In the genomic region with DNA sequence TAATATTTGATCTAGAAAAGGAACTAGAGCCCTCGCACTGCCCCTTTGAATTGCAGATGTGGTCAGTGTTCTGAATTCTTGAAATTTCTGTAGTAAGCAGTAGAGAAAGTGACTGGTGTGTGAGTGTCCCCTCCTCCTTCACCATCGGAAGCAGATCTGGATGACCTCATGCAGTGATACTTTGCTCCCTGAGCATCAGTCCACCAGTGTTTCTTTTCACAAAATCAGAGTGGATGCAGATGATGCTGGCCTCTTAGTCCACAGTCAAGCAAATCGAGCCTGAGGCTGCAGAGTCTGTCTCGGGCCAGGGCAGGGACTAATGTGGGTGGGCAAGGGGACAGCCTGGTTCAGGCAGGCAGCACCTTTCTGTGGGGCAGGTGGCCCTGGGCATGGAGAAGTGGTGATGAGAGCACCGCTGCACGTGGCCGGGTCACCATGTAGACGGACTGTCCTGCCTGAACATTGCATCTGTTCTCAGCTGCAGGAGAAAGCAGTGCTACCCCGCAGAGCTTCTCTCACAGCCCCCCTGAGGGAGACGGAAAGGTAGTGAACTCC, we compare ENCODE assay signal across 27 cellular contexts. TPM values are rescaled to one million over a fixed set of nuclear protein-coding genes. Genes with fewer than 3 reads are reported as not detected.
DNase-seq lines count a peak whose midpoint lies in the region; ATAC-seq, FAIRE-seq and TF ChIP-seq lines count a peak whose summit lies in the region.
"Had no signal": no experiment of that assay in that cellular context is flagged by ENCODE, and none has a peak within 500 bp of the region (broad histone marks: within the 10 kb centered on the region; RNA-seq: fewer than 3 reads in every experiment).

No MANE protein-coding gene starts in this region.

- H3K27ac Mint-ChIP-seq in activated CD8-positive, alpha-beta memory T cell treated with anti-CD3 and anti-CD28 coated beads, Interleukin-2, amount 10 ng/mL, durations not matched to agents 7 days and 5 days = peak overlapping the region; percentile 43
- peak overlapping the region; percentile 29 for H3K27ac Mint-ChIP-seq in T-helper 17 cell
- H3K27ac Mint-ChIP-seq: activated naive CD8-positive, alpha-beta T cell treated with anti-CD3 and anti-CD28 coated beads for 36 hours; CD4-positive, alpha-beta T cell; nephron; stimulated activated memory B cell treated with anti-CD40 and anti-IgM and Interleukin-4, amounts not matched to agents 10 μg/mL and 1 μg/mL and 100 μg/mL, for 72 hours had no signal

- CTCF ChIA-PET in activated CD8-positive, alpha-beta memory T cell treated with anti-CD3 and anti-CD28 coated beads, Interleukin-2, amount 10 ng/mL, durations not matched to agents 7 days and 5 days (lab: Charles Lee) = interaction anchor here (0.8 to 2.5 kb wide), 3 partner anchors 40 to 376 kb away, joined by 3 to 6 read pairs (median 3); no protein-coding TSS in a partner anchor
- CTCF ChIA-PET in endothelial cell of umbilical vein (lab: Charles Lee) = interaction anchor here (0.7 to 1.6 kb wide), 4 partner anchors 9 to 350 kb away, joined by 3 to 7 read pairs (median 4); no protein-coding TSS in a partner anchor

- H3K36me3 Mint-ChIP-seq in activated CD8-positive, alpha-beta memory T cell treated with anti-CD3 and anti-CD28 coated beads, Interleukin-2, amount 10 ng/mL, durations not matched to agents 7 days and 5 days = peaks cover 85% of the 10 kb centered on the region
- peaks cover 3% of the 10 kb centered on the region for H3K36me3 Mint-ChIP-seq in T-helper 17 cell (ENCODE audit: low read depth)

- H3K79me2 ChIP-seq in endothelial cell of umbilical vein (ENCODE audit: control insufficient read depth, insufficient read depth, low read length) = peaks cover 81% of the 10 kb centered on the region

- H3K4me3 Mint-ChIP-seq in activated CD8-positive, alpha-beta memory T cell treated with anti-CD3 and anti-CD28 coated beads, Interleukin-2, amount 10 ng/mL, durations not matched to agents 7 days and 5 days = no peak overlapping the region
- H3K4me3 Mint-ChIP-seq in T-helper 17 cell = no peak overlapping the region
- H3K4me3 Mint-ChIP-seq: activated CD4-positive, alpha-beta memory T cell treated with anti-CD3 and anti-CD28 coated beads, Interleukin-2, amount 10 ng/mL, durations not matched to agents 7 days and 5 days; activated naive CD8-positive, alpha-beta T cell treated with anti-CD3 and anti-CD28 coated beads for 36 hours; CD4-positive, alpha-beta T cell; nephron; stimulated activated memory B cell treated with anti-CD40 and anti-IgM and Interleukin-4, amounts not matched to agents 10 μg/mL and 1 μg/mL and 100 μg/mL, for 72 hours had no signal

- H2AFZ ChIP-seq in endothelial cell of umbilical vein (ENCODE audit: low read depth, low read length) = no peak overlapping the region

- peaks cover 56% of the 10 kb centered on the region for H3K4me1 Mint-ChIP-seq in activated CD8-positive, alpha-beta memory T cell treated with anti-CD3 and anti-CD28 coated beads, Interleukin-2, amount 10 ng/mL, durations not matched to agents 7 days and 5 days
- H3K4me1 Mint-ChIP-seq in T-helper 17 cell = peaks cover 21% of the 10 kb centered on the region

- peaks cover 10 to 45% of the 10 kb centered on the region in 2 experiments for H3K36me3 ChIP-seq in endothelial cell of umbilical vein (ENCODE audit: control insufficient read depth in 2 of 2, extremely low read depth in 1 of 2, insufficient read depth in 2 of 2, low read length in 2 of 2)
- peaks cover 0 to 42% of the 10 kb centered on the region in 2 donors for H3K36me3 ChIP-seq in adrenal gland (replicated peaks in 1 of 2)

- H3K4me1 ChIP-seq in endothelial cell of umbilical vein (ENCODE audit: control insufficient read depth, extremely low read depth, insufficient read depth, low read length) = peaks cover 22% of the 10 kb centered on the region
- peaks cover 17 to 31% of the 10 kb centered on the region in 2 donors for H3K4me1 ChIP-seq in adrenal gland (replicated peaks in 1 of 2)

- intact Hi-C loops in endothelial cell of umbilical vein (cut with micrococcal nuclease) (no loop called here), posterior vena cava (cut with DNase I) (no loop called here), adrenal gland (cut with DNase I) (no loop called here)

- DNase-seq in activated CD8-positive, alpha-beta memory T cell treated with anti-CD3 and anti-CD28 coated beads, Interleukin-2, amount 10 ng/mL, durations not matched to agents 7 days and 5 days = peak; percentile 22
- no peak for DNase-seq in activated CD8-positive, alpha-beta memory T cell treated with anti-CD3 and anti-CD28 coated beads, Interleukin-2, amount 50 U/mL, for 48 hours
- DNase-seq in T-helper 17 cell (no peak), endothelial cell of umbilical vein (ENCODE audit: low read depth, low spot score) (no peak), posterior vena cava (ENCODE audit: low spot score) (peak; percentile 49), adrenal gland (no peak), hepatic stellate cell (ENCODE audit: low spot score) (no peak), NCI-H1105 (lab: John Stamatoyannopoulos, UW) (no peak)
- DNase-seq: 8988T; activated CD4-positive, alpha-beta memory T cell treated with anti-CD3 and anti-CD28 coated beads, Interleukin-2, amount 10 ng/mL, durations not matched to agents 7 days and 5 days; activated CD4-positive, CD25-positive, alpha-beta regulatory T cell treated with anti-CD3 and anti-CD28 coated beads, Interleukin-2, amount 50 U/mL, for 72 hours; activated effector memory CD4-positive, alpha-beta T cell treated with anti-CD3 and anti-CD28 coated beads, Interleukin-2, amount 50 U/mL, for 16 hours; activated naive CD8-positive, alpha-beta T cell treated with anti-CD3 and anti-CD28 coated beads for 36 hours; CD4-positive, alpha-beta T cell; H7; kidney; lower lobe of right lung; NCI-H1105 treated with DMSO at 0.1 percent for 48 hours; NCI-H2029; NCI-H69; SJCRH30; stimulated activated CD4-positive, alpha-beta T cell treated with anti-CD3 and anti-CD28 coated beads, Interleukin-4, amount 100 ng/mL, for 4 hours had no signal

- H3K9me3 ChIP-seq in T-helper 17 cell (ENCODE audit: control insufficient read depth, low read length, poor library complexity, severe bottlenecking) (no peaks in the 10 kb centered on the region), endothelial cell of umbilical vein (replicated peaks; ENCODE audit: control insufficient read depth, insufficient read depth, low read length) (no peaks in the 10 kb centered on the region), adrenal gland (replicated peaks in 1 of 3) (no peaks in the 10 kb centered on the region)
- H3K9me3 ChIP-seq: lower lobe of right lung, Peyer's patch, SJCRH30 had no signal

- TF ChIP-seq CTCF in endothelial cell of umbilical vein (IDR thresholded peaks at IDR 0.05; ENCODE audit: extremely low read depth in 1 of 2, insufficient read depth in 1 of 2, low read depth in 1 of 2, low read length in 2 of 2) (no peak), adrenal gland (IDR thresholded peaks at IDR 0.05) (no peak)

- no TSS peak for BruUV-seq in endothelial cell of umbilical vein (replicated peaks; lab: Mats Ljungman, UMichigan)

- peak; percentile 4 for FAIRE-seq in endothelial cell of umbilical vein (lab: Jason Lieb, UNC)
- FAIRE-seq: kidney had no signal

- no peaks in the 10 kb centered on the region for H3K9me1 ChIP-seq in endothelial cell of umbilical vein (replicated peaks; ENCODE audit: control insufficient read depth, extremely low read depth, insufficient read depth, low read length)

- POLR2A ChIA-PET in endothelial cell of umbilical vein (lab: Charles Lee) = no interaction called here

- dilution Hi-C loops in endothelial cell of umbilical vein (cut with MboI; ENCODE audit: extremely low pct_ligation_motif_present, low sequenced_read_pairs) = no loop called here

- ATAC-seq in activated CD8-positive, alpha-beta memory T cell treated with anti-CD3 and anti-CD28 coated beads, Interleukin-2, amount 10 ng/mL, durations not matched to agents 7 days and 5 days = no peak
- no peak for ATAC-seq in T-helper 17 cell
- ATAC-seq: lower lobe of right lung; sciatic nerve; stimulated activated memory B cell treated with anti-CD40 and anti-IgM and Interleukin-4, amounts not matched to agents 10 μg/mL and 1 μg/mL and 100 μg/mL, for 72 hours had no signal

- H3K9me3 Mint-ChIP-seq in activated CD8-positive, alpha-beta memory T cell treated with anti-CD3 and anti-CD28 coated beads, Interleukin-2, amount 10 ng/mL, durations not matched to agents 7 days and 5 days (ENCODE audit: low read depth) = no peaks in the 10 kb centered on the region
- H3K9me3 Mint-ChIP-seq: activated CD4-positive, alpha-beta memory T cell treated with anti-CD3 and anti-CD28 coated beads, Interleukin-2, amount 10 ng/mL, durations not matched to agents 7 days and 5 days; activated naive CD8-positive, alpha-beta T cell treated with anti-CD3 and anti-CD28 coated beads for 36 hours; CD4-positive, alpha-beta T cell; nephron; stimulated activated memory B cell treated with anti-CD40 and anti-IgM and Interleukin-4, amounts not matched to agents 10 μg/mL and 1 μg/mL and 100 μg/mL, for 72 hours had no signal

- no peaks in the 10 kb centered on the region for H3K27me3 Mint-ChIP-seq in activated CD8-positive, alpha-beta memory T cell treated with anti-CD3 and anti-CD28 coated beads, Interleukin-2, amount 10 ng/mL, durations not matched to agents 7 days and 5 days
- no peaks in the 10 kb centered on the region for H3K27me3 Mint-ChIP-seq in T-helper 17 cell
- H3K27me3 Mint-ChIP-seq: activated CD4-positive, alpha-beta memory T cell treated with anti-CD3 and anti-CD28 coated beads, Interleukin-2, amount 10 ng/mL, durations not matched to agents 7 days and 5 days; activated naive CD8-positive, alpha-beta T cell treated with anti-CD3 and anti-CD28 coated beads for 36 hours; brain; CD4-positive, alpha-beta T cell; stimulated activated memory B cell treated with anti-CD40 and anti-IgM and Interleukin-4, amounts not matched to agents 10 μg/mL and 1 μg/mL and 100 μg/mL, for 72 hours had no signal

- H3K27me3 ChIP-seq in endothelial cell of umbilical vein (ENCODE audit: control insufficient read depth in 2 of 2, insufficient read depth in 2 of 2, low read length in 2 of 2) = no peaks in the 10 kb centered on the region
- no peaks in the 10 kb centered on the region for H3K27me3 ChIP-seq in adrenal gland
- H3K27me3 ChIP-seq: Peyer's patch, SJCRH30 had no signal

- no peak for TF ChIP-seq POLR2A in endothelial cell of umbilical vein (IDR thresholded peaks at IDR 0.05; ENCODE audit: low read depth, low read length)
- TF ChIP-seq POLR2A in adrenal gland (IDR thresholded peaks at IDR 0.05) = no peak

- H3K4me2 ChIP-seq in endothelial cell of umbilical vein (ENCODE audit: insufficient read depth, low read length) = no peak overlapping the region

- H3K27ac ChIP-seq in endothelial cell of umbilical vein (ENCODE audit: insufficient read depth, low read depth, low read length) (no peak overlapping the region), adrenal gland (no peak overlapping the region)
- H3K27ac ChIP-seq: lower lobe of right lung, Peyer's patch, SJCRH30 had no signal

- peaks cover 22% of the 10 kb centered on the region for H4K20me1 ChIP-seq in endothelial cell of umbilical vein (replicated peaks; ENCODE audit: control insufficient read depth, extremely low read depth, insufficient read depth, low read length)

- H3K9ac ChIP-seq in endothelial cell of umbilical vein (replicated peaks; ENCODE audit: extremely low read depth, insufficient read depth, low read length) = no peak overlapping the region

- no peak overlapping the region for H3K4me3 ChIP-seq in endothelial cell of umbilical vein (replicated peaks in 1 of 3; ENCODE audit: insufficient read depth in 1 of 3, low read depth in 1 of 3, low read length in 3 of 3)
- H3K4me3 ChIP-seq in adrenal gland = no peak overlapping the region
- H3K4me3 ChIP-seq: lower lobe of right lung, Peyer's patch, SJCRH30 had no signal

- WGBS in adrenal gland, 4 donors = 79 to 92% (median 88%) methylated on average over 6 to 10 of the region's 10 CpGs

RNA-seq across cellular contexts. Expression of gene INSIG1, which starts 5.4 kb away (rescaled TPM):
- 100 to 1,000 TPM; 145 to 164 TPM for total RNA-seq in activated CD8-positive, alpha-beta memory T cell treated with anti-CD3 and anti-CD28 coated beads, Interleukin-2, amount 10 ng/mL, durations not matched to agents 7 days and 5 days
- total RNA-seq in T-helper 17 cell (10 to 100 TPM; 53.3 to 55.1 TPM), endothelial cell of umbilical vein (79.3 and 105 TPM in 2 replicates), posterior vena cava (10 to 100 TPM; 25.2 to 27.3 TPM), adrenal gland (100 to 1,000 TPM in 1 of 8 donors, 10 to 100 TPM in 7; 23.8 to 234 (median 56.1) TPM)
- polyA plus RNA-seq in endothelial cell of umbilical vein (102 and 129 TPM in 2 replicates), adrenal gland (100 to 1,000 TPM in 1 of 3 donors, 10 to 100 TPM in 1, 1 to 10 TPM in 1; 9.9 to 203 (median 28.8) TPM)
- polyA plus RNA-seq in endothelial cell of umbilical vein (2011; cell fraction: cytosol; rRNA removed) = 55.2 and 65.6 TPM in 2 replicates
- 40.6 and 54.9 TPM in 2 replicates for polyA plus RNA-seq in endothelial cell of umbilical vein (2011; cell fraction: nucleus; rRNA removed)
- 36.7 and 55.1 TPM in 2 replicates for polyA plus RNA-seq in endothelial cell of umbilical vein (2012)
- 112 and 120 TPM in 2 replicates for polyA minus RNA-seq in endothelial cell of umbilical vein
- polyA minus RNA-seq in endothelial cell of umbilical vein (2011; cell fraction: cytosol; rRNA and poly(A)+ RNA removed) = 42.5 TPM
- 49.7 and 74.6 TPM in 2 replicates for polyA minus RNA-seq in endothelial cell of umbilical vein (2011; cell fraction: nucleus; rRNA and poly(A)+ RNA removed)

Comparison
In these comparisons a context has a peak if more than half of its experiments do, and no peak if none do; other contexts are left out.
1. DNase-seq: peak in activated CD8-positive, alpha-beta memory T cell treated with anti-CD3 and anti-CD28 coated beads, Interleukin-2, amount 10 ng/mL, durations not matched to agents 7 days and 5 days (single experiment) and posterior vena cava (single experiment); none in activated CD8-positive, alpha-beta memory T cell treated with anti-CD3 and anti-CD28 coated beads, Interleukin-2, amount 50 U/mL, for 48 hours (single experiment), T-helper 17 cell (0 of 3), endothelial cell of umbilical vein (single experiment), adrenal gland (0 of 7), hepatic stellate cell (single experiment) and NCI-H1105 (single experiment).